1 cellular context compared by ENCODE assay signal in genomic region chr2:216281881-216282280, GRCh38.
TF ChIP-seq lines count a peak whose summit lies in the region.

No MANE protein-coding gene starts in this region.

TF ChIP-seq in H1, 55 proteins besides CTCF, POLR2A, EP300 and RAD21 (continued from another document):
- TF ChIP-seq ATF2 (IDR thresholded peaks at IDR 0.05; ENCODE audit: low read length) = no peak
- TF ChIP-seq SP1 (IDR thresholded peaks at IDR 0.05; ENCODE audit: low read depth, low read length) = no peak
- TF ChIP-seq RBBP5 (IDR thresholded peaks at IDR 0.05; ENCODE audit: borderline replicate concordance, low read depth, low read length) = no peak
- TF ChIP-seq CHD1 (IDR thresholded peaks at IDR 0.05; ENCODE audit: low read depth, low read length) = no peak
- no peak for TF ChIP-seq FOSL1 (IDR thresholded peaks at IDR 0.05; ENCODE audit: insufficient read depth, low read depth, low read length)
- TF ChIP-seq USF2 (IDR thresholded peaks at IDR 0.05; ENCODE audit: low read length) = no peak
